ENCODE assay signal across 8 cellular contexts in genomic region chr1:23556661-23557470, GRCh38. TPM values are rescaled to one million over a fixed set of nuclear protein-coding genes. Genes with fewer than 3 reads are reported as not detected.
A peak's percentile ranks its signal among the peaks of the same experiment; 100 is the strongest.
DNase-seq lines count a peak whose midpoint lies in the region; ATAC-seq and TF ChIP-seq lines count a peak whose summit lies in the region.

No MANE protein-coding gene starts in this region.

- H3K9me3 ChIP-seq in esophagus squamous epithelium (no peaks in the 10 kb centered on the region), psoas muscle (no peaks in the 10 kb centered on the region)

- TF ChIP-seq POLR2A in esophagus squamous epithelium (IDR thresholded peaks at IDR 0.05) = no peak

- DNase-seq in NCI-H1417 (lab: John Stamatoyannopoulos, UW) = peak; percentile 35 to 63 (median 36)
- DNase-seq in NCI-H1417 treated with DMSO at 0.1 percent for 48 hours (lab: John Stamatoyannopoulos, UW) = no peak
- peak; percentile 74 for DNase-seq in RWPE1 (ENCODE audit: low spot score)
- no peak for DNase-seq in esophagus squamous epithelium (lab: John Stamatoyannopoulos, UW)
- DNase-seq in psoas muscle = no peak
- no peak for DNase-seq in DMS153 treated with DMSO at 0.1 percent for 48 hours (lab: John Stamatoyannopoulos, UW; ENCODE audit: unreplicated experiment)
- DNase-seq in pons (ENCODE audit: low spot score) = no peak

- H3K27ac ChIP-seq in RWPE1 (peak overlapping the region; percentile 96), esophagus squamous epithelium (peak overlapping the region; percentile 88 to 93 (median 92)), psoas muscle (peak overlapping the region; percentile 79)

- H3K27me3 ChIP-seq in esophagus squamous epithelium (no peaks in the 10 kb centered on the region), psoas muscle (ENCODE audit: insufficient read depth in 3 of 3, low read length in 2 of 3) (no peaks in the 10 kb centered on the region)

- intact Hi-C loops in esophagus squamous epithelium (cut with DNase I) (no loop called here), psoas muscle (cut with DNase I) (no loop called here)

- TF ChIP-seq CTCF in RWPE1 (conservative IDR thresholded peaks at IDR 0.05; ENCODE audit: low read depth) = no peak
- no peak for TF ChIP-seq CTCF in esophagus squamous epithelium (IDR thresholded peaks at IDR 0.05)
- TF ChIP-seq CTCF in psoas muscle (IDR thresholded peaks at IDR 0.05) = no peak

- POLR2A ChIA-PET in RWPE1 (lab: Yijun Ruan, JAX; ENCODE audit: low non-redundant PET) = interaction anchor here (1.0 to 2.5 kb wide), 2 partner anchors 63 to 78 kb away, joined by 3 to 7 read pairs; no protein-coding TSS in a partner anchor

- H3K4me3 ChIP-seq in esophagus squamous epithelium = peak overlapping the region; percentile 63 to 82 (median 74)
- H3K4me3 ChIP-seq in psoas muscle = peak overlapping the region; percentile 74

- ATAC-seq in psoas muscle (peak in 1 of 4 donors; percentile 3), GM21390 (IDR thresholded peaks at IDR 0.05; ENCODE audit: unreplicated experiment) (no peak)

- H3K36me3 ChIP-seq in esophagus squamous epithelium (no peaks in the 10 kb centered on the region), psoas muscle (ENCODE audit: insufficient read depth in 1 of 2, low read depth in 1 of 2) (peaks cover 0 to 9% of the 10 kb centered on the region in 2 donors)

- WGBS in esophagus squamous epithelium, 2 donors = 54 to 75% methylated on average over 3 to 4 of the region's 4 CpGs
- 73 to 83% (median 83%) methylated on average over 4 of the region's 4 CpGs for WGBS in psoas muscle, 3 donors

- CTCF ChIA-PET in RWPE1 (lab: Yijun Ruan, JAX) = interaction anchor here (4.2 kb wide), 1 partner anchor 80 kb away, joined by 21 read pairs; no protein-coding TSS in a partner anchor

- H3K4me1 ChIP-seq in esophagus squamous epithelium (peaks cover 32 to 79% (median 61%) of the 10 kb centered on the region in 3 donors), psoas muscle (peaks cover 34% of the 10 kb centered on the region)

RNA-seq across cellular contexts. Expression of gene ID3, which starts 2.4 kb away (rescaled TPM):
- total RNA-seq in esophagus squamous epithelium (10 to 100 TPM; 12.6 to 62.9 (median 37.5) TPM), psoas muscle (10 to 100 TPM; 17.8 to 97.3 (median 81.2) TPM)
- polyA plus RNA-seq in psoas muscle = 100 to 1,000 TPM in 1 of 3 donors, 10 to 100 TPM in 2; 26.8 to 126 (median 33.7) TPM

RNA-seq across cellular contexts. Expression of gene E2F2, which starts 25.8 kb away (rescaled TPM):
- 10 to 100 TPM; 10.1 to 16.9 (median 11.8) TPM for total RNA-seq in esophagus squamous epithelium
- under 1 TPM in 3 of 4 donors, not detected in 1; 0.06 to 0.32 (median 0.17) TPM for total RNA-seq in psoas muscle
- polyA plus RNA-seq in psoas muscle = under 1 TPM in 2 of 3 donors, not detected in 1; 0.03 to 0.05 TPM

Comparison
In these comparisons a context has a peak if more than half of its experiments do, and no peak if none do; other contexts are left out.
1. DNase-seq: peak in NCI-H1417 (3 of 3) and RWPE1 (single experiment); none in NCI-H1417 treated with DMSO at 0.1 percent for 48 hours (single experiment), esophagus squamous epithelium (single experiment), psoas muscle (0 of 2), DMS153 treated with DMSO at 0.1 percent for 48 hours (single experiment) and pons (single experiment).
2. RNA of gene E2F2, which starts 25.8 kb away (total RNA-seq): 10.1 to 16.9 TPM in esophagus squamous epithelium; 0.06 to 0.32 TPM in psoas muscle; every median in the first group is over 4 times any median in the second.
3. Peak in every context shown above with its lines, with median percentiles within 50 percentile points of each other: H3K27ac ChIP-seq.